In genomic region chr20:1646975-1647431, GRCh38 we compare ENCODE assay signal across 26 cellular contexts. TPM values are rescaled to one million over a fixed set of nuclear protein-coding genes. Genes with fewer than 3 reads are reported as not detected.
DNase-seq lines count a peak whose midpoint lies in the region; ATAC-seq and TF ChIP-seq lines count a peak whose summit lies in the region.
"Had no signal": no experiment of that assay in that cellular context is flagged by ENCODE, and none has a peak within 500 bp of the region (broad histone marks: within the 10 kb centered on the region; RNA-seq: fewer than 3 reads in every experiment).

No MANE protein-coding gene starts in this region.

- in situ Hi-C loops in mammary epithelial cell (cut with MboI; ENCODE audit: low sequenced_read_pairs in 2 of 2) = loop anchor here in 1 of 2 donors (25.0 kb wide), 1 partner anchor 110 kb away; no protein-coding TSS in a partner anchor

- no peaks in the 10 kb centered on the region for H3K27me3 Mint-ChIP-seq in activated CD4-positive, alpha-beta memory T cell treated with anti-CD3 and anti-CD28 coated beads for 36 hours
- no peaks in the 10 kb centered on the region for H3K27me3 Mint-ChIP-seq in activated naive CD8-positive, alpha-beta T cell treated with anti-CD3 and anti-CD28 coated beads for 36 hours

- peak; percentile 32 for DNase-seq in activated T-cell treated with anti-CD3 and anti-CD28 coated beads for 24 hours (ENCODE audit: low read depth)
- DNase-seq in activated T-cell treated with anti-CD3 and anti-CD28 coated beads, Interleukin-2, amount 50 U/mL, for 1 hour = no peak
- DNase-seq in activated CD4-positive, alpha-beta memory T cell treated with anti-CD3 and anti-CD28 coated beads for 36 hours = peak; percentile 65
- DNase-seq in activated naive CD8-positive, alpha-beta T cell treated with anti-CD3 and anti-CD28 coated beads for 36 hours = no peak
- DNase-seq in stimulated activated effector memory CD8-positive, alpha-beta T cell treated with anti-CD3 and anti-CD28 coated beads, Interleukin-12 subunit alpha, Interleukin-12 subunit beta, amount 100 ng/mL, for 72 hours (ENCODE audit: low spot score in 2 of 2) = no peak
- no peak for DNase-seq in omental fat pad (ENCODE audit: low spot score)
- no peak for DNase-seq in mammary epithelial cell
- DNase-seq: aorta; central memory CD4-positive, alpha-beta T cell; DMS153; dorsolateral prefrontal cortex; GDM1; head of caudate nucleus; left colon; mesenchymal stem cell; NCI-H187 treated with DMSO at 0.1 percent for 48 hours; NCI-H69; occipital lobe; SK-N-SH; small intestine; substantia nigra had no signal

- no peak overlapping the region for H3K4me2 ChIP-seq in mammary epithelial cell (ENCODE audit: insufficient read depth, low read depth, low read length)
- H3K4me2 ChIP-seq: SK-N-SH had no signal

- TF ChIP-seq CTCF in omental fat pad (IDR thresholded peaks at IDR 0.05) (no peak), mammary epithelial cell (conservative IDR thresholded peaks at IDR 0.05 in 1 of 2, IDR thresholded peaks at IDR 0.05 in 1 of 2; ENCODE audit: extremely low read depth in 1 of 2, insufficient read depth in 1 of 2, low read depth in 1 of 2, low read length in 2 of 2) (no peak)

- H3K4me1 Mint-ChIP-seq in activated CD4-positive, alpha-beta memory T cell treated with anti-CD3 and anti-CD28 coated beads for 36 hours (ENCODE audit: low read depth) = peaks cover 57% of the 10 kb centered on the region
- peaks cover 55% of the 10 kb centered on the region for H3K4me1 Mint-ChIP-seq in activated naive CD8-positive, alpha-beta T cell treated with anti-CD3 and anti-CD28 coated beads for 36 hours
- peaks cover 20% of the 10 kb centered on the region for H3K4me1 Mint-ChIP-seq in stimulated activated effector memory CD8-positive, alpha-beta T cell treated with anti-CD3 and anti-CD28 coated beads, Interleukin-12 subunit alpha, Interleukin-12 subunit beta, amount 100 ng/mL, for 72 hours

- peak overlapping the region; percentile 90 for H3K27ac Mint-ChIP-seq in activated CD4-positive, alpha-beta memory T cell treated with anti-CD3 and anti-CD28 coated beads for 36 hours
- peak overlapping the region; percentile 95 for H3K27ac Mint-ChIP-seq in activated naive CD8-positive, alpha-beta T cell treated with anti-CD3 and anti-CD28 coated beads for 36 hours
- no peak overlapping the region for H3K27ac Mint-ChIP-seq in stimulated activated effector memory CD8-positive, alpha-beta T cell treated with anti-CD3 and anti-CD28 coated beads, Interleukin-12 subunit alpha, Interleukin-12 subunit beta, amount 100 ng/mL, for 72 hours

- no peak overlapping the region for H3K4me3 ChIP-seq in mammary epithelial cell (replicated peaks in 1 of 3; ENCODE audit: insufficient read depth in 1 of 3, low read depth in 2 of 3, low read length in 3 of 3)
- H3K4me3 ChIP-seq: dorsolateral prefrontal cortex had no signal

- WGBS in mammary epithelial cell (ENCODE audit: low coverage, missing lambda C conversion rate) = 58% methylated on average over 3 of the region's 3 CpGs

- H3K36me3 Mint-ChIP-seq in activated CD4-positive, alpha-beta memory T cell treated with anti-CD3 and anti-CD28 coated beads for 36 hours = peaks cover 20% of the 10 kb centered on the region
- H3K36me3 Mint-ChIP-seq in activated naive CD8-positive, alpha-beta T cell treated with anti-CD3 and anti-CD28 coated beads for 36 hours = peaks cover 62% of the 10 kb centered on the region
- H3K36me3 Mint-ChIP-seq in stimulated activated effector memory CD8-positive, alpha-beta T cell treated with anti-CD3 and anti-CD28 coated beads, Interleukin-12 subunit alpha, Interleukin-12 subunit beta, amount 100 ng/mL, for 72 hours = peaks cover 4% of the 10 kb centered on the region

- no peaks in the 10 kb centered on the region for H3K9me3 ChIP-seq in mammary epithelial cell (replicated peaks; ENCODE audit: insufficient read depth, low read length)
- H3K9me3 ChIP-seq: SK-N-SH had no signal

- no peaks in the 10 kb centered on the region for H3K4me1 ChIP-seq in mammary epithelial cell (ENCODE audit: insufficient read depth, low read length)

- ATAC-seq in stimulated activated effector memory CD8-positive, alpha-beta T cell treated with anti-CD3 and anti-CD28 coated beads, Interleukin-12 subunit alpha, Interleukin-12 subunit beta, amount 100 ng/mL, for 72 hours = peak; percentile 44
- ATAC-seq in omental fat pad (ENCODE audit: low FRiP score) (no peak), HG02852 (IDR thresholded peaks at IDR 0.05; ENCODE audit: unreplicated experiment) (no peak)
- ATAC-seq: HepG2, left colon had no signal

- no TSS peak for BruUV-seq in mammary epithelial cell (replicated peaks; lab: Mats Ljungman, UMichigan)

- no peaks in the 10 kb centered on the region for H3K36me3 ChIP-seq in mammary epithelial cell (ENCODE audit: insufficient read depth, low read length)

- H3K4me3 Mint-ChIP-seq in activated CD4-positive, alpha-beta memory T cell treated with anti-CD3 and anti-CD28 coated beads for 36 hours = no peak overlapping the region
- H3K4me3 Mint-ChIP-seq in activated naive CD8-positive, alpha-beta T cell treated with anti-CD3 and anti-CD28 coated beads for 36 hours = peak overlapping the region; percentile 22
- no peak overlapping the region for H3K4me3 Mint-ChIP-seq in stimulated activated effector memory CD8-positive, alpha-beta T cell treated with anti-CD3 and anti-CD28 coated beads, Interleukin-12 subunit alpha, Interleukin-12 subunit beta, amount 100 ng/mL, for 72 hours

- H3K79me2 ChIP-seq in mammary epithelial cell (ENCODE audit: insufficient read depth, low read length) = no peaks in the 10 kb centered on the region

- dilution Hi-C loops in mammary epithelial cell (cut with HindIII; ENCODE audit: low sequenced_read_pairs) = loop anchor here (5.0 to 25.0 kb wide), 2 partner anchors 45 to 110 kb away; no protein-coding TSS in a partner anchor

- no peak overlapping the region for H3K9ac ChIP-seq in mammary epithelial cell (ENCODE audit: insufficient read depth, low read length)
- H3K9ac ChIP-seq: SK-N-SH had no signal

- H3K9me3 Mint-ChIP-seq in activated CD4-positive, alpha-beta memory T cell treated with anti-CD3 and anti-CD28 coated beads for 36 hours = no peaks in the 10 kb centered on the region
- peaks cover 3% of the 10 kb centered on the region for H3K9me3 Mint-ChIP-seq in activated naive CD8-positive, alpha-beta T cell treated with anti-CD3 and anti-CD28 coated beads for 36 hours
- H3K9me3 Mint-ChIP-seq in stimulated activated effector memory CD8-positive, alpha-beta T cell treated with anti-CD3 and anti-CD28 coated beads, Interleukin-12 subunit alpha, Interleukin-12 subunit beta, amount 100 ng/mL, for 72 hours = no peaks in the 10 kb centered on the region

- no peaks in the 10 kb centered on the region for H3K27me3 ChIP-seq in mammary epithelial cell (ENCODE audit: insufficient read depth, low read length)

- POLR2A ChIA-PET in activated CD4-positive, alpha-beta memory T cell treated with anti-CD3 and anti-CD28 coated beads for 36 hours (lab: Charles Lee) = no interaction called here

- CTCF ChIA-PET in activated CD4-positive, alpha-beta memory T cell treated with anti-CD3 and anti-CD28 coated beads for 36 hours (lab: Charles Lee) = interaction anchor here (0.9 to 1.7 kb wide), 3 partner anchors 12 to 87 kb away, joined by 3 to 6 read pairs (median 4); no protein-coding TSS in a partner anchor
- CTCF ChIA-PET in mammary epithelial cell (lab: Charles Lee; ENCODE audit: low non-redundant PET) = no interaction called here

- H4K20me1 ChIP-seq in mammary epithelial cell (ENCODE audit: insufficient read depth, low read length) = no peaks in the 10 kb centered on the region

- no peak overlapping the region for H3K27ac ChIP-seq in mammary epithelial cell (ENCODE audit: insufficient read depth, low read depth, low read length)
- H3K27ac ChIP-seq: C4-2B, dorsolateral prefrontal cortex had no signal

- H2AFZ ChIP-seq in mammary epithelial cell (ENCODE audit: low read depth, low read length) = no peak overlapping the region

- intact Hi-C loops in activated CD4-positive, alpha-beta memory T cell treated with anti-CD3 and anti-CD28 coated beads for 36 hours (cut with micrococcal nuclease) = loop anchor here (1.0 to 5.0 kb wide), 3 partner anchors 13 to 40 kb away; no protein-coding TSS in a partner anchor
- intact Hi-C loops in mammary epithelial cell (cut with micrococcal nuclease) = no loop called here

RNA-seq across cellular contexts. Expression of gene SIRPG, which starts 10.6 kb away (rescaled TPM):
- 10 to 100 TPM; 27.9 to 28.5 TPM for total RNA-seq in activated CD4-positive, alpha-beta memory T cell treated with anti-CD3 and anti-CD28 coated beads for 36 hours
- 10 to 100 TPM; 34.1 to 35.8 TPM for total RNA-seq in activated naive CD8-positive, alpha-beta T cell treated with anti-CD3 and anti-CD28 coated beads for 36 hours
- total RNA-seq in omental fat pad (not detected), mammary epithelial cell (not detected)
- polyA plus RNA-seq in mammary epithelial cell = 0.60 TPM
- 7.2 TPM for polyA minus RNA-seq in mammary epithelial cell
- total RNA-seq: HepG2, LHCN-M2, myocyte, occipital lobe had no signal
- polyA plus RNA-seq: aorta, HepG2, SK-N-SH had no signal

RNA-seq across cellular contexts. Expression of gene SIRPB1, which starts 27.2 kb away (rescaled TPM):
- total RNA-seq in activated CD4-positive, alpha-beta memory T cell treated with anti-CD3 and anti-CD28 coated beads for 36 hours = 1 to 10 TPM; 1.3 to 2.0 TPM
- total RNA-seq in activated naive CD8-positive, alpha-beta T cell treated with anti-CD3 and anti-CD28 coated beads for 36 hours = 1 to 10 TPM; 4.3 to 4.5 TPM
- total RNA-seq in omental fat pad (10 to 100 TPM in 1 of 4 donors, 1 to 10 TPM in 3; 5.1 to 10.5 (median 8.7) TPM), mammary epithelial cell (1 to 10 TPM; 3.8 to 5.3 TPM)
- 2.1 TPM for polyA plus RNA-seq in mammary epithelial cell
- polyA minus RNA-seq in mammary epithelial cell = not detected

Comparison
In these comparisons a context has a peak if more than half of its experiments do, and no peak if none do; other contexts are left out.
1. DNase-seq: peak in activated T-cell treated with anti-CD3 and anti-CD28 coated beads for 24 hours (single experiment) and activated CD4-positive, alpha-beta memory T cell treated with anti-CD3 and anti-CD28 coated beads for 36 hours (single experiment); none in activated T-cell treated with anti-CD3 and anti-CD28 coated beads, Interleukin-2, amount 50 U/mL, for 1 hour (single experiment), activated naive CD8-positive, alpha-beta T cell treated with anti-CD3 and anti-CD28 coated beads for 36 hours (single experiment), stimulated activated effector memory CD8-positive, alpha-beta T cell treated with anti-CD3 and anti-CD28 coated beads, Interleukin-12 subunit alpha, Interleukin-12 subunit beta, amount 100 ng/mL, for 72 hours (0 of 2), omental fat pad (single experiment) and mammary epithelial cell (single experiment).
2. RNA of gene SIRPG, which starts 10.6 kb away (total RNA-seq): 34.1 to 35.8 TPM in activated naive CD8-positive, alpha-beta T cell treated with anti-CD3 and anti-CD28 coated beads for 36 hours and 27.9 to 28.5 TPM in activated CD4-positive, alpha-beta memory T cell treated with anti-CD3 and anti-CD28 coated beads for 36 hours; not detected in omental fat pad and not detected in mammary epithelial cell; every median in the first group is over 10 times any median in the second.